Comparison of ENCODE assay signal across 14 cellular contexts in the genomic region with DNA sequence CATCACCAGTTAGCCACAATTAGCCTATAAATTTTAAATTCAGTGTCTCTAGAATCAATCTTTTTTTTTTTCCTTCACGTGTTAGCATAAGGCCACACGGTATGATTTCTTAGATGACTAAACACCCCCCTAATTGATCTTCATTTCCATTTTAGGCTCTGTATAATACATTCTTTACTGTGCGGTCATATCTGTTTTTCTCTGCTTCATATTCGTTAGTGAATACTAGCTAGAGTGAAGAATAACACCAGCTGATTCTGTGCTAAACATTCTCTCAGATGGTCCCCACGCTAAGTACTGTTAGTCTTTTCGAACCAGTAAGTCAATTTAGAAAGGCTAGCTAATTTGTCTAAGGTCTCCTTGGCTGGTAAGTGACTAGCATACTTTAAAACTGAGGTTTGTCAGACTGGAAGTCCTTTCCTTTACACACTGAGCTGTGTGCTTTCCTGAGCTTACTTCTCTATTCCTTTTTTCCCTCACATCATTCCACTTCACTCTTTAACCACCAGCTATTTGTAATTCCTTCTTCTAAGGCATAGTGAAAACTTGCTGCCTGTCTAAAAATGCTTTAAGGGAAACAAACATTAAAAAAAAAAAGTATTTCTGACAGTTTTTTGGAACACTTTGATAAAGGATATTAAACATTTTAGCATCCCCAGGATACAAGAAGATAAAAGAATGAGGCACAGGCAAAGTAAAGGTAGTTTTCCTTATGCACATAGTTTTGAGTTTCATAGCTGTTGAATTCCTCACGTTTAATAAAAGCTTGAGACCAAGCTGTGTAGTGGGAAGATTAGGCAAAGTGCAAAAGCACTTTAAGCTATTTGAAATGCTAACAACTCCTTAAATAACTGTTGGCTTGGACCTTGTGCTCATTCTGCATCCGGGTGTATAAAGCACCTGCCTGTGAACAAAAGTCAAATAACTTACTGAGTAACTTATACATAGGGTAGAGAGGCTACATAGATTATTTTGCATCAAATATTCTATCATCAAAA. TPM values are rescaled to one million over a fixed set of nuclear protein-coding genes. Genes with fewer than 3 reads are reported as not detected.
A peak's percentile ranks its signal among the peaks of the same experiment; 100 is the strongest.
DNase-seq lines count a peak whose midpoint lies in the region; ATAC-seq and TF ChIP-seq lines count a peak whose summit lies in the region.
"Had no signal": no experiment of that assay in that cellular context is flagged by ENCODE, and none has a peak within 500 bp of the region (broad histone marks: within the 10 kb centered on the region; RNA-seq: fewer than 3 reads in every experiment).

No MANE protein-coding gene starts in this region.

- H3K36me3 Mint-ChIP-seq in HFFc6 (ENCODE audit: low read depth) (0 out of 2 replicates have a peak, but pooled peaks cover 9% of the 10 kb centered on the region), brain (peaks cover 14% of the 10 kb centered on the region), mesothelial cell of epicardium (peaks cover 6% of the 10 kb centered on the region)
- peaks cover 26 to 31% of the 10 kb centered on the region in 2 donors for H3K36me3 Mint-ChIP-seq in stimulated activated naive B cell treated with anti-CD40 and anti-IgM and Interleukin-4, amounts not matched to agents 10 μg/mL and 1 μg/mL and 100 μg/mL, for 72 hours

- H3K27me3 Mint-ChIP-seq in HFFc6 (ENCODE audit: insufficient read depth) = no peaks in the 10 kb centered on the region; the same call in 1 of the 2 replicates
- no peaks in the 10 kb centered on the region for H3K27me3 Mint-ChIP-seq in brain
- no peaks in the 10 kb centered on the region for H3K27me3 Mint-ChIP-seq in mesothelial cell of epicardium (ENCODE audit: low read depth)
- no peaks in the 10 kb centered on the region for H3K27me3 Mint-ChIP-seq in stimulated activated naive B cell treated with anti-CD40 and anti-IgM and Interleukin-4, amounts not matched to agents 10 μg/mL and 1 μg/mL and 100 μg/mL, for 72 hours

- CTCF ChIA-PET in HEK293T (lab: Yijun Ruan, JAX) = interaction anchor here (0.6 to 1.2 kb wide), 2 partner anchors 12 to 1768 kb away, joined by 7 read pairs; no protein-coding TSS in a partner anchor

- POLR2A ChIA-PET in HEK293T (lab: Yijun Ruan, JAX) = no interaction called here

- H3K27ac Mint-ChIP-seq in HFFc6 (peak overlapping the region; percentile 54), brain (peak overlapping the region in 4 of 5 experiments; percentile 5 to 82 (median 74)), mesothelial cell of epicardium (peak overlapping the region; percentile 44)
- H3K27ac Mint-ChIP-seq in stimulated activated naive B cell treated with anti-CD40 and anti-IgM and Interleukin-4, amounts not matched to agents 10 μg/mL and 1 μg/mL and 100 μg/mL, for 72 hours = peak overlapping the region; percentile 62

- TF ChIP-seq CTCF in HFFc6 (IDR thresholded peaks at IDR 0.05) (no peak), brain (conservative IDR thresholded peaks at IDR 0.05) (no peak), mesothelial cell of epicardium (IDR thresholded peaks at IDR 0.05; ENCODE audit: unreplicated experiment) (no peak)

- H3K4me1 Mint-ChIP-seq in HFFc6 (ENCODE audit: low read depth) (peaks cover 47% of the 10 kb centered on the region), brain (peaks cover 59% of the 10 kb centered on the region), mesothelial cell of epicardium (peaks cover 42% of the 10 kb centered on the region)
- H3K4me1 Mint-ChIP-seq in stimulated activated naive B cell treated with anti-CD40 and anti-IgM and Interleukin-4, amounts not matched to agents 10 μg/mL and 1 μg/mL and 100 μg/mL, for 72 hours = peaks cover 22 to 50% of the 10 kb centered on the region in 2 donors

- no peak for ATAC-seq in stimulated activated naive B cell treated with anti-CD40 and anti-IgM and Interleukin-4, amounts not matched to agents 10 μg/mL and 1 μg/mL and 100 μg/mL, for 72 hours (replicated peaks)
- ATAC-seq in activated CD4-positive, CD25-positive, alpha-beta regulatory T cell treated with anti-CD3 and anti-CD28 coated beads, Interleukin-2, amount 50 U/mL, for 24 hours = no peak
- ATAC-seq: GM12878, K562 had no signal

- DNase-seq in HFFc6 (no peak), mesothelial cell of epicardium (ENCODE audit: low spot score in 2 of 2, unreplicated experiment in 2 of 2) (no peak), NCI-H524 (lab: John Stamatoyannopoulos, UW) (no peak), HEK293T (ENCODE audit: extremely low spot score) (no peak), NCI-H1048 (lab: John Stamatoyannopoulos, UW) (no peak)
- DNase-seq in stimulated activated naive B cell treated with anti-CD40 and anti-IgM and Interleukin-4, amounts not matched to agents 10 μg/mL and 1 μg/mL and 100 μg/mL, for 72 hours = no peak
- DNase-seq: NCI-H1436; NCI-H446 treated with DMSO at 0.1 percent for 48 hours; PC-9; stimulated activated CD4-positive, alpha-beta T cell treated with anti-CD3 and anti-CD28 coated beads, Interleukin-4, amount 100 ng/mL, for 24 hours had no signal

- H3K4me3 Mint-ChIP-seq in HFFc6 (peak overlapping the region; percentile 44), brain (peak overlapping the region; percentile 26 to 94 (median 62)), mesothelial cell of epicardium (no peak overlapping the region)
- H3K4me3 Mint-ChIP-seq in stimulated activated naive B cell treated with anti-CD40 and anti-IgM and Interleukin-4, amounts not matched to agents 10 μg/mL and 1 μg/mL and 100 μg/mL, for 72 hours = no peak overlapping the region

- H3K9me3 Mint-ChIP-seq in HFFc6 = no peaks in the 10 kb centered on the region
- H3K9me3 Mint-ChIP-seq in brain = no peaks in the 10 kb centered on the region
- no peaks in the 10 kb centered on the region for H3K9me3 Mint-ChIP-seq in mesothelial cell of epicardium
- peaks cover 0 to 2% of the 10 kb centered on the region in 2 donors for H3K9me3 Mint-ChIP-seq in stimulated activated naive B cell treated with anti-CD40 and anti-IgM and Interleukin-4, amounts not matched to agents 10 μg/mL and 1 μg/mL and 100 μg/mL, for 72 hours

TF ChIP-seq in HEK293T, 16 proteins besides CTCF, POLR2A, EP300 and RAD21:
- TF ChIP-seq FOXM1 (IDR thresholded peaks at IDR 0.05; ENCODE audit: borderline replicate concordance) (no peak), NFRKB (IDR thresholded peaks at IDR 0.05) (no peak), SP1 (IDR thresholded peaks at IDR 0.05) (no peak), TARDBP (IDR thresholded peaks at IDR 0.05) (no peak), FOXK2 (IDR thresholded peaks at IDR 0.05) (no peak), HDGF (IDR thresholded peaks at IDR 0.05; ENCODE audit: borderline replicate concordance) (no peak), BHLHE40 (IDR thresholded peaks at IDR 0.05; ENCODE audit: borderline replicate concordance) (no peak), LEF1 (IDR thresholded peaks at IDR 0.05; ENCODE audit: borderline replicate concordance) (no peak), ELF4 (IDR thresholded peaks at IDR 0.05) (no peak), SUZ12 (IDR thresholded peaks at IDR 0.05) (no peak), L3MBTL2 (conservative IDR thresholded peaks at IDR 0.05) (no peak), ARNT (IDR thresholded peaks at IDR 0.05) (no peak), FOXA1 (IDR thresholded peaks at IDR 0.05) (no peak), CTBP1 (IDR thresholded peaks at IDR 0.05; ENCODE audit: borderline replicate concordance) (no peak)
- TF ChIP-seq, protein P1, sequence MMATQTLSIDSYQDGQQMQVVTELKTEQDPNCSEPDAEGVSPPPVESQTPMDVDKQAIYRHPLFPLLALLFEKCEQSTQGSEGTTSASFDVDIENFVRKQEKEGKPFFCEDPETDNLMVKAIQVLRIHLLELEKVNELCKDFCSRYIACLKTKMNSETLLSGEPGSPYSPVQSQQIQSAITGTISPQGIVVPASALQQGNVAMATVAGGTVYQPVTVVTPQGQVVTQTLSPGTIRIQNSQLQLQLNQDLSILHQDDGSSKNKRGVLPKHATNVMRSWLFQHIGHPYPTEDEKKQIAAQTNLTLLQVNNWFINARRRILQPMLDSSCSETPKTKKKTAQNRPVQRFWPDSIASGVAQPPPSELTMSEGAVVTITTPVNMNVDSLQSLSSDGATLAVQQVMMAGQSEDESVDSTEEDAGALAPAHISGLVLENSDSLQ (IDR thresholded peaks at IDR 0.05) = no peak
TF ChIP-seq in HEK293T: peak in this region for 0.

RNA-seq across cellular contexts. Expression of a gene that starts 17.1 kb away (rescaled TPM):
- 10 to 100 TPM; 49.0 to 62.6 (median 57.6) TPM for total RNA-seq in HFFc6 (2021; fragmentation: NEBNext Ultra II Directional; extraction: Animal tissue kit (Norgen Biotek cat#: 25700))
- 33.3 TPM for polyA plus RNA-seq in brain (ENCODE audit: insufficient read depth, low read depth, low replicate concordance)
- 80.4 to 88.8 TPM (median 85.2 TPM) in 3 replicates for total RNA-seq in mesothelial cell of epicardium

Comparison
In these comparisons a context has a peak if more than half of its experiments do, and no peak if none do; other contexts are left out.
1. H3K4me3 Mint-ChIP-seq: peak in HFFc6 (single experiment) and brain (5 of 5); none in mesothelial cell of epicardium (single experiment) and stimulated activated naive B cell treated with anti-CD40 and anti-IgM and Interleukin-4, amounts not matched to agents 10 μg/mL and 1 μg/mL and 100 μg/mL, for 72 hours (0 of 2).
2. Peak in every context shown above with its lines, with median percentiles within 50 percentile points of each other: H3K27ac Mint-ChIP-seq.